8 cellular contexts compared by ENCODE assay signal in genomic region chr13:27362064-27362751, GRCh38.
DNase-seq lines count a peak whose midpoint lies in the region; ATAC-seq and TF ChIP-seq lines count a peak whose summit lies in the region.

No MANE protein-coding gene starts in this region.

- ATAC-seq in HG03060 (IDR thresholded peaks at IDR 0.05; ENCODE audit: low read depth, unreplicated experiment) (peak; percentile 64), left lobe of liver (peak; percentile 97)

- no peak overlapping the region for H3K27ac ChIP-seq in coronary artery

- H3K4me3 ChIP-seq in coronary artery: peak overlapping the region; percentile 72

- peak; percentile 76 for DNase-seq in 8988T
- peak; percentile 89 for DNase-seq in GM13977 (ENCODE audit: low spot score)
- DNase-seq in NCI-H446 (lab: John Stamatoyannopoulos, UW): peak; percentile 35 to 76
- DNase-seq in activated CD4-positive, alpha-beta T cell treated with anti-CD3 and anti-CD28 coated beads for 4 hours: peak; percentile 70 to 75
- DNase-seq in coronary artery (ENCODE audit: low spot score): peak; percentile 87
- peak; percentile 87 for DNase-seq in left lobe of liver (ENCODE audit: low spot score)
- DNase-seq in stimulated activated CD4-positive, alpha-beta T cell treated with anti-CD3 and anti-CD28 coated beads, Interleukin-1b, Interleukin-23, amount 100 ng/mL, for 48 hours: peak; percentile 78

- TF ChIP-seq CTCF in GM13977 (IDR thresholded peaks at IDR 0.05; ENCODE audit: extremely low read depth, insufficient read depth, missing control alignments): peak; percentile 97
- peak; percentile 97 for TF ChIP-seq CTCF in coronary artery (IDR thresholded peaks at IDR 0.05)

- in situ Hi-C loops in GM13977 (cut with MboI; ENCODE audit: low pct_unique_long_range_greater_than_20kb, low sequenced_read_pairs, unreplicated experiment): no loop called here
